ENCODE assay signal across 27 cellular contexts in the genomic region with DNA sequence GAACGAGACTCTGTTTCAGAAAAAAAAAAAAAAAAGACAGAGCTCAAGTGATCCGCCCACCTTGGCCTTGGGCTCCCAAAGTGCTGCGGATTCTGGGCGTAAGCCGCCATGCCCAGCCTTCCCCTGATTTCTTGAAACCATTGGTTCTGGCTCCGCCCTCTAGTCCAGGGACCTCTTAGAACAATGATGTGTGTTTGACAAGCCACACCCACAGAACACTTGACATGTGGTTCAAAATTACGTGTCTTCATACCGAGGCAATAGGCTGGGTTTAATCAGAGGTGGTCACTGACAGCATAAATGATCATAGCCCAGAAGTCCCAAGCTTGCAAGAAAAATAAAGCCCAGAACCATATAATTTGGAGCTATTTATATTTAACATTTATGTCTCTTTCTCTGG. TPM values are rescaled to one million over a fixed set of nuclear protein-coding genes. Genes with fewer than 3 reads are reported as not detected.
DNase-seq lines count a peak whose midpoint lies in the region; ATAC-seq, FAIRE-seq and TF ChIP-seq lines count a peak whose summit lies in the region.
"Had no signal": no experiment of that assay in that cellular context is flagged by ENCODE, and none has a peak within 500 bp of the region (broad histone marks: within the 10 kb centered on the region; RNA-seq: fewer than 3 reads in every experiment).

No MANE protein-coding gene starts in this region.

- TF ChIP-seq CTCF in AG10803 (conservative IDR thresholded peaks at IDR 0.05; ENCODE audit: low read length) (no peak), kidney (IDR thresholded peaks at IDR 0.05; ENCODE audit: borderline replicate concordance, extremely low read depth, insufficient read depth) (no peak), Caco-2 (IDR thresholded peaks at IDR 0.05; ENCODE audit: insufficient read depth in 1 of 2, low read depth in 1 of 2, low read length in 1 of 2, severe bottlenecking in 1 of 2, unreplicated experiment in 1 of 2) (no peak)

- H3K4me3 ChIP-seq in AG10803 (ENCODE audit: low read length), result no peak overlapping the region
- no peak overlapping the region for H3K4me3 ChIP-seq in CD4-positive, CD25-positive, alpha-beta regulatory T cell (ENCODE audit: low read depth, low read length)
- H3K4me3 ChIP-seq in kidney (ENCODE audit: low read length in 2 of 2), result no peak overlapping the region
- H3K4me3 ChIP-seq in Caco-2 (ENCODE audit: low read depth, low read length), result no peak overlapping the region
- H3K4me3 ChIP-seq: heart left ventricle, sigmoid colon, suprapubic skin, upper lobe of right lung had no signal

- peaks cover 0 to 2% (median 0%) of the 10 kb centered on the region in 7 donors for H3K9me3 Mint-ChIP-seq in CD4-positive, CD25-positive, alpha-beta regulatory T cell
- H3K9me3 Mint-ChIP-seq in T-cell (no peaks in the 10 kb centered on the region), Caco-2 (ENCODE audit: unreplicated experiment) (no peaks in the 10 kb centered on the region)
- H3K9me3 Mint-ChIP-seq: CD14-positive monocyte; stimulated activated effector memory CD8-positive, alpha-beta T cell treated with anti-CD3 and anti-CD28 coated beads, Interleukin-12 subunit alpha, Interleukin-12 subunit beta, amount 100 ng/mL, for 72 hours had no signal

- POLR2A ChIA-PET in T-cell (lab: Charles Lee) (no interaction called here), Caco-2 (lab: Charles Lee) (no interaction called here)

- FAIRE-seq in kidney (lab: Jason Lieb, UNC), result no peak
- FAIRE-seq: GM12891, TTC549 had no signal

- H3K4me1 Mint-ChIP-seq in CD4-positive, CD25-positive, alpha-beta regulatory T cell, result peaks cover 13 to 43% (median 19%) of the 10 kb centered on the region in 4 donors
- peaks cover 52 to 74% (median 62%) of the 10 kb centered on the region in 3 donors for H3K4me1 Mint-ChIP-seq in T-cell
- peaks cover 7% of the 10 kb centered on the region for H3K4me1 Mint-ChIP-seq in Caco-2 (ENCODE audit: low read depth, unreplicated experiment)

- H3K27ac ChIP-seq in CD4-positive, CD25-positive, alpha-beta regulatory T cell (ENCODE audit: insufficient read depth, low read length, poor library complexity, severe bottlenecking), result no peak overlapping the region
- no peak overlapping the region for H3K27ac ChIP-seq in kidney (ENCODE audit: low read depth in 2 of 2, low read length in 2 of 2)
- H3K27ac ChIP-seq: brain microvascular endothelial cell, HL-60 had no signal

- H3K9me3 ChIP-seq in CD4-positive, CD25-positive, alpha-beta regulatory T cell (ENCODE audit: control insufficient read depth in 2 of 2, low read length in 2 of 2), result no peaks in the 10 kb centered on the region
- H3K9me3 ChIP-seq in kidney (ENCODE audit: control insufficient read depth in 1 of 2, low read length in 2 of 2) (no peaks in the 10 kb centered on the region), Caco-2 (no peaks in the 10 kb centered on the region)
- H3K9me3 ChIP-seq: heart left ventricle, sigmoid colon, suprapubic skin, upper lobe of right lung had no signal

- peak overlapping the region; percentile 35 to 77 (median 75) for H3K27ac Mint-ChIP-seq in CD4-positive, CD25-positive, alpha-beta regulatory T cell
- H3K27ac Mint-ChIP-seq in T-cell, result peak overlapping the region; percentile 74 to 97
- H3K27ac Mint-ChIP-seq in Caco-2 (ENCODE audit: unreplicated experiment), result no peak overlapping the region
- H3K27ac Mint-ChIP-seq: activated CD8-positive, alpha-beta T cell treated with anti-CD3 and anti-CD28 coated beads, Interleukin-2, amount 10 ng/mL, durations not matched to agents 7 days and 5 days; CD14-positive monocyte; stimulated activated effector memory CD8-positive, alpha-beta T cell treated with anti-CD3 and anti-CD28 coated beads, Interleukin-12 subunit alpha, Interleukin-12 subunit beta, amount 100 ng/mL, for 72 hours had no signal

- H3K36me3 Mint-ChIP-seq in CD4-positive, CD25-positive, alpha-beta regulatory T cell, result peaks cover 33% of the 10 kb centered on the region
- H3K36me3 Mint-ChIP-seq in T-cell (peaks cover 27% of the 10 kb centered on the region), Caco-2 (ENCODE audit: insufficient read depth, unreplicated experiment) (peaks cover 1% of the 10 kb centered on the region)

- H3K27me3 ChIP-seq in CD4-positive, CD25-positive, alpha-beta regulatory T cell (ENCODE audit: control insufficient read depth, insufficient read depth, low read length), result no peaks in the 10 kb centered on the region
- H3K27me3 ChIP-seq in Caco-2 (replicated peaks; ENCODE audit: control insufficient read depth, insufficient read depth, low read length), result no peaks in the 10 kb centered on the region
- H3K27me3 ChIP-seq: brain microvascular endothelial cell, heart left ventricle, sigmoid colon, suprapubic skin, upper lobe of right lung had no signal

- no peak overlapping the region for H3K4me3 Mint-ChIP-seq in CD4-positive, CD25-positive, alpha-beta regulatory T cell
- H3K4me3 Mint-ChIP-seq in T-cell (no peak overlapping the region), Caco-2 (ENCODE audit: unreplicated experiment) (no peak overlapping the region)
- H3K4me3 Mint-ChIP-seq: activated CD8-positive, alpha-beta T cell treated with anti-CD3 and anti-CD28 coated beads, Interleukin-2, amount 10 ng/mL, durations not matched to agents 7 days and 5 days; CD14-positive monocyte; stimulated activated effector memory CD8-positive, alpha-beta T cell treated with anti-CD3 and anti-CD28 coated beads, Interleukin-12 subunit alpha, Interleukin-12 subunit beta, amount 100 ng/mL, for 72 hours had no signal

- intact Hi-C loops in kidney (cut with DNase I), result no loop called here
- intact Hi-C loops in Caco-2 (cut with micrococcal nuclease; ENCODE audit: unreplicated experiment), result no loop called here

- H3K27me3 Mint-ChIP-seq in CD4-positive, CD25-positive, alpha-beta regulatory T cell, result no peaks in the 10 kb centered on the region
- H3K27me3 Mint-ChIP-seq in T-cell (no peaks in the 10 kb centered on the region), Caco-2 (ENCODE audit: insufficient read depth, unreplicated experiment) (no peaks in the 10 kb centered on the region)

- ATAC-seq in CD4-positive, CD25-positive, alpha-beta regulatory T cell (ENCODE audit: low read depth in 2 of 2), result no peak
- ATAC-seq in T-cell (replicated peaks in 1 of 4) (no peak), GM19023 (IDR thresholded peaks at IDR 0.05; ENCODE audit: unreplicated experiment) (no peak), HG03520 (IDR thresholded peaks at IDR 0.05; ENCODE audit: unreplicated experiment) (no peak)
- ATAC-seq: activated CD8-positive, alpha-beta T cell treated with anti-CD3 and anti-CD28 coated beads, Interleukin-2, amount 10 ng/mL, durations not matched to agents 7 days and 5 days; heart left ventricle; stimulated activated effector memory CD8-positive, alpha-beta T cell treated with anti-CD3 and anti-CD28 coated beads, Interleukin-12 subunit alpha, Interleukin-12 subunit beta, amount 100 ng/mL, for 72 hours; upper lobe of right lung had no signal

- no peak overlapping the region for H3K9ac ChIP-seq in kidney (ENCODE audit: low read length in 2 of 2)

- H3K36me3 ChIP-seq in CD4-positive, CD25-positive, alpha-beta regulatory T cell (ENCODE audit: control insufficient read depth, insufficient read depth, low read length), result peaks cover 23% of the 10 kb centered on the region
- H3K36me3 ChIP-seq in kidney (ENCODE audit: control insufficient read depth in 1 of 2, insufficient read depth in 2 of 2, low read length in 2 of 2) (peaks cover 0 to 3% of the 10 kb centered on the region in 2 donors), Caco-2 (ENCODE audit: control insufficient read depth, insufficient read depth, low read length) (no peaks in the 10 kb centered on the region)

- H3K4me1 ChIP-seq in CD4-positive, CD25-positive, alpha-beta regulatory T cell (ENCODE audit: control insufficient read depth, insufficient read depth, low read length, poor library complexity, severe bottlenecking), result peaks cover 27% of the 10 kb centered on the region
- H3K4me1 ChIP-seq in kidney (ENCODE audit: control insufficient read depth in 1 of 2, insufficient read depth in 1 of 2, low read depth in 1 of 2, low read length in 2 of 2) (peaks cover 13 to 19% of the 10 kb centered on the region in 2 donors), Caco-2 (no peaks in the 10 kb centered on the region; the same call in 1 of the 2 replicates)

- CTCF ChIA-PET in T-cell (lab: Charles Lee), result interaction anchor here in 1 of 2 donors (0.6 kb wide), 1 partner anchor 99 kb away, joined by 3 read pairs; no protein-coding TSS in a partner anchor
- CTCF ChIA-PET in Caco-2 (lab: Charles Lee), result interaction anchor here (0.6 kb wide), 1 partner anchor 107 kb away, joined by 5 read pairs; no protein-coding TSS in a partner anchor

- BruUV-seq in Caco-2 (replicated peaks; lab: Mats Ljungman, UMichigan), result no TSS peak

- DNase-seq in AG10803 (ENCODE audit: low read depth) (peak; percentile 22), T-cell (no peak), kidney (peak; percentile 28), Caco-2 (no peak)
- DNase-seq in CD4-positive, CD25-positive, alpha-beta regulatory T cell, result no peak
- DNase-seq: activated CD4-positive, alpha-beta T cell treated with anti-CD3 and anti-CD28 coated beads for 1 hour; activated CD8-positive, alpha-beta T cell treated with anti-CD3 and anti-CD28 coated beads, Interleukin-2, amount 10 ng/mL, durations not matched to agents 7 days and 5 days; activated gamma-delta T cell; activated T-cell treated with anti-CD3 and anti-CD28 coated beads for 4 hours; brain microvascular endothelial cell; EL; heart left ventricle; mammary epithelial cell; NCI-H1694 treated with DMSO at 0.1 percent for 48 hours; NCI-H526 treated with DMSO at 0.1 percent for 48 hours; sigmoid colon; stimulated activated CD4-positive, alpha-beta T cell treated with anti-CD3 and anti-CD28 coated beads, Interleukin-4, amount 100 ng/mL, for 24 hours; T-helper 1 cell; upper lobe of right lung had no signal

RNA-seq across cellular contexts. Expression of gene KNOP1, which starts 23.0 kb away (rescaled TPM):
- total RNA-seq in CD4-positive, CD25-positive, alpha-beta regulatory T cell, result 3.2 TPM
- polyA plus RNA-seq in CD4-positive, CD25-positive, alpha-beta regulatory T cell, result 1 to 10 TPM; 3.1 to 6.8 (median 6.6) TPM
- 10 to 100 TPM in 4 of 5 donors, 1 to 10 TPM in 1; 8.2 to 20.4 (median 18.6) TPM for total RNA-seq in T-cell
- total RNA-seq in kidney, result 17.9 TPM
- 10.2 TPM for polyA plus RNA-seq in kidney (ENCODE audit: insufficient read depth, low read depth, low replicate concordance)
- total RNA-seq in Caco-2 (2022), result 29.3 and 31.4 TPM in 2 replicates

RNA-seq across cellular contexts. Expression of gene IQCK, which starts 23.1 kb away (rescaled TPM):
- total RNA-seq in CD4-positive, CD25-positive, alpha-beta regulatory T cell, result 1.7 TPM
- polyA plus RNA-seq in CD4-positive, CD25-positive, alpha-beta regulatory T cell, result 1 to 10 TPM in 3 of 4 donors, under 1 TPM in 1; 0.23 to 1.8 (median 1.6) TPM
- total RNA-seq in T-cell, result 1 to 10 TPM; 1.6 to 3.3 (median 2.0) TPM
- 38.1 TPM for total RNA-seq in kidney
- 35.4 TPM for polyA plus RNA-seq in kidney (ENCODE audit: insufficient read depth, low read depth, low replicate concordance)
- 1.7 and 2.0 TPM in 2 replicates for total RNA-seq in Caco-2 (2022)

Comparison
In these comparisons a context has a peak if more than half of its experiments do, and no peak if none do; other contexts are left out.
1. DNase-seq: peak in AG10803 (single experiment) and kidney (single experiment); none in CD4-positive, CD25-positive, alpha-beta regulatory T cell (0 of 3), T-cell (0 of 34) and Caco-2 (0 of 2).